In the genomic region with DNA sequence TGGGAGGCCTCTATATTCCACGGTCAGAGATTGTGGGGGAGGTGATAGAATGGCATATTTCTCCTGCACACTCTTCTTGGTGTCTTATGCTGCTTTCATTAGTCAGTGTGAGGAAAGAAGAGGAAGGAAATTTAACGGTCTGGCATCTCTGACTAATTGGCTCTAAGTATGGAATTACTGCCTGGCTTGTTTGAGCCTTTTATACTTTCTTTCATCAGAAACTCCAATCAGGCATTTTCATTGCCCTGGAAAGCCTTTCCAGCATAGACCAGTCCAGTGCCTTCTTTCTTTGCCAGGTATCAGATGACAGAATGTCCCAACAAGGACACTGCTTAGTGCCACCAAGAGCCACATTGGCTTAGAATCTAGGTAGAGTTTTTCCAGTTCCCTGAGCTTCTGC, we compare ENCODE assay signal across 1 cellular context.
TF ChIP-seq lines count a peak whose summit lies in the region.

No MANE protein-coding gene starts in this region.

TF ChIP-seq in H1, 55 proteins besides CTCF, POLR2A, EP300 and RAD21 (continued from another document):
- TF ChIP-seq CHD7 (IDR thresholded peaks at IDR 0.05; ENCODE audit: insufficient replicate concordance, low read length) (no peak), CBX5 (IDR thresholded peaks at IDR 0.05; ENCODE audit: low read depth, low read length) (no peak), TCF12 (IDR thresholded peaks at IDR 0.05; ENCODE audit: low read depth, low read length) (no peak), ASH2L (IDR thresholded peaks at IDR 0.05; ENCODE audit: low read length) (no peak), CHD1 (IDR thresholded peaks at IDR 0.05; ENCODE audit: low read depth, low read length) (no peak), CREB1 (IDR thresholded peaks at IDR 0.05) (no peak), POLR2AphosphoS5 (IDR thresholded peaks at IDR 0.05; ENCODE audit: low read depth, low read length) (no peak), FOSL1 (IDR thresholded peaks at IDR 0.05; ENCODE audit: insufficient read depth, low read depth, low read length) (no peak), EGR1 (IDR thresholded peaks at IDR 0.05; ENCODE audit: borderline replicate concordance, low read depth, low read length) (no peak), SP2 (IDR thresholded peaks at IDR 0.05; ENCODE audit: low read length) (no peak)
